26 cellular contexts compared by ENCODE assay signal in the genomic region with DNA sequence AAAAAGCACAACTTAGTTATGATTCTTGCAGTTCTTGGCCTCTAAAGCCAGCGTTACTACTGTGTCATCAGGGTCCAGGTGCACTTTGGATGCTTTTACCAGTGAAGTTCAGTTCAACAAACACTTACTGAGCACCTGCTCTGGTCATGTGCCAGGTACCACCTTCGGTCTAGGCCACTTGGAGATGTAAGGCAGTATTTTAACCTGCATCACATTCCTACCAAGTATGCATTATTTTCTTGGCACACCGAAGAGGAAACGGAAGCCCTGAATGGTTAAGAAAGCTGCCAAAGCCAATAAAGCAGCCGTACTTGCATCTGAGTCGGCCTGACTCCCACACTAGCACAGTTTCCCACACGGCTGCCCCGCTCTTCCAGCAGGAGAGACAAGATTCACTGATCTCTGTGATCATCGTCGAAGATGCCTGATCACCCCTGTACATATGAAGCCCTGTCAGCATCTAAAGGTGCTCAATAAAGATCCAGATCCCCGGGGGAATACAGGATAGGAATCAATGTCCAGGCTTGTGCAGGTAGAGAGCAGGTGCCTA.
DNase-seq lines count a peak whose midpoint lies in the region; ATAC-seq and TF ChIP-seq lines count a peak whose summit lies in the region.
"Had no signal": no experiment of that assay in that cellular context is flagged by ENCODE, and none has a peak within 500 bp of the region (broad histone marks: within the 10 kb centered on the region; RNA-seq: fewer than 3 reads in every experiment).

No MANE protein-coding gene starts in this region.

- WGBS in gastroesophageal sphincter (ENCODE audit: low coverage in 1 of 2), 2 donors, result 66 to 82% methylated on average over 7 to 9 of the region's 11 CpGs
- 66 to 77% methylated on average over 3 to 11 of the region's 11 CpGs for WGBS in transverse colon (ENCODE audit: low coverage in 1 of 2), 2 donors

- H3K4me3 ChIP-seq in gastroesophageal sphincter (no peak overlapping the region), transverse colon (no peak overlapping the region)
- H3K4me3 ChIP-seq: A549, HAP-1, heart right ventricle, SK-N-MC, testis, vagina had no signal

- H3K9me3 ChIP-seq in gastroesophageal sphincter (peaks cover 0 to 18% (median 0%) of the 10 kb centered on the region in 3 donors), transverse colon (no peaks in the 10 kb centered on the region)
- H3K9me3 ChIP-seq: A549, HAP-1, testis, vagina had no signal

- TF ChIP-seq EP300 in gastroesophageal sphincter (IDR thresholded peaks at IDR 0.05) (no peak), transverse colon (IDR thresholded peaks at IDR 0.05; ENCODE audit: low read depth) (no peak)

- ATAC-seq in gastroesophageal sphincter, result peak; percentile 25
- ATAC-seq in activated T-cell treated with anti-CD3 and anti-CD28 coated beads, Interleukin-2, amount 50 U/mL, for 4 hours, result no peak
- ATAC-seq: activated T-cell treated with anti-CD3 and anti-CD28 coated beads, Interleukin-2, amount 50 U/mL, for 72 hours; heart right ventricle; left cardiac atrium; naive thymus-derived CD4-positive, alpha-beta T cell; T-helper 17 cell had no signal

- no peaks in the 10 kb centered on the region for H3K36me3 ChIP-seq in gastroesophageal sphincter
- no peaks in the 10 kb centered on the region for H3K36me3 ChIP-seq in transverse colon
- H3K36me3 ChIP-seq: brain microvascular endothelial cell, HAP-1, heart right ventricle, vagina had no signal

- no peak overlapping the region for H3K4me3 Mint-ChIP-seq in activated T-cell treated with anti-CD3 and anti-CD28 coated beads, Interleukin-2, amount 50 U/mL, for 4 hours
- H3K4me3 Mint-ChIP-seq: activated naive CD4-positive, alpha-beta T cell treated with anti-CD3 and anti-CD28 coated beads for 36 hours; activated T-cell treated with anti-CD3 and anti-CD28 coated beads, Interleukin-2, amount 50 U/mL, for 72 hours; naive thymus-derived CD4-positive, alpha-beta T cell; T-helper 17 cell had no signal

- no peaks in the 10 kb centered on the region for H3K27me3 ChIP-seq in gastroesophageal sphincter
- no peaks in the 10 kb centered on the region for H3K27me3 ChIP-seq in transverse colon
- H3K27me3 ChIP-seq: brain microvascular endothelial cell, testis, vagina had no signal

- peaks cover 4% of the 10 kb centered on the region for H3K9me3 Mint-ChIP-seq in activated T-cell treated with anti-CD3 and anti-CD28 coated beads, Interleukin-2, amount 50 U/mL, for 4 hours

- H3K4me1 Mint-ChIP-seq in activated T-cell treated with anti-CD3 and anti-CD28 coated beads, Interleukin-2, amount 50 U/mL, for 4 hours (ENCODE audit: low read depth), result no peaks in the 10 kb centered on the region
- H3K4me1 Mint-ChIP-seq: T-helper 17 cell had no signal

- TF ChIP-seq POLR2A in gastroesophageal sphincter (IDR thresholded peaks at IDR 0.05) (no peak), transverse colon (IDR thresholded peaks at IDR 0.05) (no peak)

- intact Hi-C loops in transverse colon (cut with DNase I; ENCODE audit: low total_unique reads), result no loop called here

- no peak overlapping the region for H3K27ac ChIP-seq in gastroesophageal sphincter
- H3K27ac ChIP-seq in transverse colon, result no peak overlapping the region
- H3K27ac ChIP-seq: A549, brain microvascular endothelial cell, heart right ventricle, SK-N-MC, testis, vagina had no signal

- H3K27me3 Mint-ChIP-seq in activated T-cell treated with anti-CD3 and anti-CD28 coated beads, Interleukin-2, amount 50 U/mL, for 4 hours (ENCODE audit: low read depth), result peaks cover 3% of the 10 kb centered on the region
- H3K27me3 Mint-ChIP-seq: T-helper 17 cell had no signal

- TF ChIP-seq CTCF in gastroesophageal sphincter (IDR thresholded peaks at IDR 0.05) (no peak), transverse colon (IDR thresholded peaks at IDR 0.05) (no peak)

- no peaks in the 10 kb centered on the region for H3K4me1 ChIP-seq in gastroesophageal sphincter
- H3K4me1 ChIP-seq in transverse colon, result no peaks in the 10 kb centered on the region
- H3K4me1 ChIP-seq: A549, HAP-1, heart right ventricle, testis, vagina had no signal

- H3K36me3 Mint-ChIP-seq in activated T-cell treated with anti-CD3 and anti-CD28 coated beads, Interleukin-2, amount 50 U/mL, for 4 hours (ENCODE audit: insufficient read depth), result no peaks in the 10 kb centered on the region

- in situ Hi-C loops in transverse colon (cut with MboI; ENCODE audit: low pct_ligation_motif_present in 1 of 4, low pct_unique_long_range_greater_than_20kb in 1 of 4, low sequenced_read_pairs in 3 of 4), result no loop called here

- peak; percentile 22 for DNase-seq in NCI-H748 (lab: John Stamatoyannopoulos, UW; ENCODE audit: unreplicated experiment)
- no peak for DNase-seq in NCI-H748 treated with DMSO at 0.1 percent for 48 hours (lab: John Stamatoyannopoulos, UW)
- DNase-seq in NCI-H2196 (lab: John Stamatoyannopoulos, UW; ENCODE audit: unreplicated experiment), result peak; percentile 81
- peak; percentile 16 for DNase-seq in transverse colon
- DNase-seq in D341Med (ENCODE audit: low spot score), result no peak
- no peak for DNase-seq in activated effector memory CD4-positive, alpha-beta T cell treated with anti-CD3 and anti-CD28 coated beads, Interleukin-2, amount 50 U/mL, for 16 hours
- no peak for DNase-seq in activated T-cell treated with anti-CD3 and anti-CD28 coated beads, Interleukin-2, amount 50 U/mL, for 4 hours
- DNase-seq: activated CD4-positive, alpha-beta T cell treated with anti-CD3 and anti-CD28 coated beads for 4 hours; activated naive CD4-positive, alpha-beta T cell treated with anti-CD3 and anti-CD28 coated beads for 36 hours; activated T-cell treated with anti-CD3 and anti-CD28 coated beads, Interleukin-2, amount 50 U/mL, for 72 hours; brain microvascular endothelial cell; EL; heart right ventricle; left cardiac atrium; mesenchymal stem cell; naive thymus-derived CD4-positive, alpha-beta T cell; right cardiac atrium; stimulated activated CD4-positive, alpha-beta T cell treated with anti-CD3 and anti-CD28 coated beads, Interleukin-12 subunit alpha, Interleukin-12 subunit beta, amount 100 ng/mL, for 4 hours; stimulated activated naive CD4-positive, alpha-beta T cell treated with Interleukin-2 at 50 U/mL for 16 hours; T-helper 17 cell; testis had no signal

Comparison
In these comparisons a context has a peak if more than half of its experiments do, and no peak if none do; other contexts are left out.
1. DNase-seq: peak in NCI-H748 (single experiment), NCI-H2196 (single experiment) and transverse colon (single experiment); none in NCI-H748 treated with DMSO at 0.1 percent for 48 hours (single experiment), D341Med (single experiment), activated effector memory CD4-positive, alpha-beta T cell treated with anti-CD3 and anti-CD28 coated beads, Interleukin-2, amount 50 U/mL, for 16 hours (single experiment) and activated T-cell treated with anti-CD3 and anti-CD28 coated beads, Interleukin-2, amount 50 U/mL, for 4 hours (single experiment).